Comparison of ENCODE assay signal across 8 cellular contexts in genomic region chr20:31663838-31664695, GRCh38. TPM values are rescaled to one million over a fixed set of nuclear protein-coding genes. Genes with fewer than 3 reads are reported as not detected.
A peak's percentile ranks its signal among the peaks of the same experiment; 100 is the strongest.
DNase-seq lines count a peak whose midpoint lies in the region; ATAC-seq and TF ChIP-seq lines count a peak whose summit lies in the region.

No MANE protein-coding gene starts in this region.

- DNase-seq in Caco-2 (peak; percentile 86 to 92), NCI-H2029 (lab: John Stamatoyannopoulos, UW) (peak; percentile 73), cerebellar cortex (ENCODE audit: low spot score) (peak; percentile 63), H4 (ENCODE audit: low spot score) (no peak), AML-193 (lab: John Stamatoyannopoulos, UW) (no peak)

- H3K36me3 ChIP-seq in Caco-2 (ENCODE audit: control insufficient read depth, insufficient read depth, low read length), result peaks cover 14% of the 10 kb centered on the region

- intact Hi-C loops in Caco-2 (cut with micrococcal nuclease; ENCODE audit: unreplicated experiment), result loop anchor here (1.0 kb wide), 5 partner anchors 14 to 56 kb away; no protein-coding TSS in a partner anchor

- H3K27ac Mint-ChIP-seq in Caco-2 (ENCODE audit: unreplicated experiment) (peak overlapping the region; percentile 87), nephron (peak overlapping the region; percentile 40 to 73 (median 61))

- H3K36me3 Mint-ChIP-seq in Caco-2 (ENCODE audit: insufficient read depth, unreplicated experiment), result peaks cover 96% of the 10 kb centered on the region
- peaks cover 16% of the 10 kb centered on the region for H3K36me3 Mint-ChIP-seq in nephron (ENCODE audit: low read depth)

- H3K9me3 Mint-ChIP-seq in Caco-2 (ENCODE audit: unreplicated experiment), result no peaks in the 10 kb centered on the region
- H3K9me3 Mint-ChIP-seq in nephron, result no peaks in the 10 kb centered on the region

- POLR2A ChIA-PET in Caco-2 (lab: Charles Lee), result interaction anchor here (0.5 to 3.0 kb wide), 21 partner anchors 10 to 445 kb away, joined by 3 to 38 read pairs (median 5); partner anchors contain the start of genes BCL2L1, TM9SF4 and TPX2

- no peaks in the 10 kb centered on the region for H3K27me3 Mint-ChIP-seq in Caco-2 (ENCODE audit: insufficient read depth, unreplicated experiment)
- H3K27me3 Mint-ChIP-seq in nephron (ENCODE audit: low read depth), result no peaks in the 10 kb centered on the region

- BruUV-seq in Caco-2 (replicated peaks; lab: Mats Ljungman, UMichigan), result TSS peak; percentile 6

- CTCF ChIA-PET in Caco-2 (lab: Charles Lee), result interaction anchor here (0.6 to 7.1 kb wide), 19 partner anchors 11 to 134 kb away, joined by 3 to 394 read pairs (median 6); partner anchors contain the start of gene BCL2L1

- H3K4me3 Mint-ChIP-seq in Caco-2 (ENCODE audit: unreplicated experiment) (peak overlapping the region; percentile 35), nephron (no peak overlapping the region)

- no peaks in the 10 kb centered on the region for H3K9me3 ChIP-seq in Caco-2

- H3K4me1 Mint-ChIP-seq in Caco-2 (ENCODE audit: low read depth, unreplicated experiment) (peaks cover 78% of the 10 kb centered on the region), nephron (peaks cover 19% of the 10 kb centered on the region)

- ATAC-seq in GM21381 (IDR thresholded peaks at IDR 0.05; ENCODE audit: unreplicated experiment) (no peak), GM19452 (IDR thresholded peaks at IDR 0.05; ENCODE audit: unreplicated experiment) (no peak)

- peaks cover 76% of the 10 kb centered on the region for H3K4me1 ChIP-seq in Caco-2

- H3K4me3 ChIP-seq in Caco-2 (ENCODE audit: low read depth, low read length), result no peak overlapping the region

- no peaks in the 10 kb centered on the region for H3K27me3 ChIP-seq in Caco-2 (replicated peaks; ENCODE audit: control insufficient read depth, insufficient read depth, low read length)

- TF ChIP-seq CTCF in Caco-2 (IDR thresholded peaks at IDR 0.05; ENCODE audit: insufficient read depth in 1 of 2, low read depth in 1 of 2, low read length in 1 of 2, severe bottlenecking in 1 of 2, unreplicated experiment in 1 of 2) (no peak), nephron (IDR thresholded peaks at IDR 0.05; ENCODE audit: unreplicated experiment in 3 of 3) (no peak)

RNA-seq across cellular contexts. Expression of gene COX4I2, which starts 26.4 kb away (rescaled TPM):
- not detected in 2 replicates for total RNA-seq in Caco-2 (2022)
- total RNA-seq in H4 (2014; rRNA removed; shearing (Covaris generic)), result not detected in 2 replicates

RNA-seq across cellular contexts. Expression of gene BCL2L1, which starts 58.6 kb away (rescaled TPM):
- total RNA-seq in Caco-2 (2022), result 444 and 469 TPM in 2 replicates
- total RNA-seq in H4 (2014; rRNA removed; shearing (Covaris generic)), result 34.2 and 42.6 TPM in 2 replicates

RNA-seq across cellular contexts. Expression of gene ID1, which starts 59.0 kb away (rescaled TPM):
- 157 and 163 TPM in 2 replicates for total RNA-seq in Caco-2 (2022)
- 410 and 489 TPM in 2 replicates for total RNA-seq in H4 (2014; rRNA removed; shearing (Covaris generic))

Comparison
In these comparisons a context has a peak if more than half of its experiments do, and no peak if none do; other contexts are left out.
1. DNase-seq: peak in Caco-2 (2 of 2), NCI-H2029 (single experiment) and cerebellar cortex (single experiment); none in H4 (single experiment) and AML-193 (0 of 2).
2. RNA of gene BCL2L1, which starts 58.6 kb away (total RNA-seq): 444 to 469 TPM in Caco-2; 34.2 to 42.6 TPM in H4; every median in the first group is over 10 times any median in the second.